7 cellular contexts compared by ENCODE assay signal in genomic region chr1:27868932-27869718, GRCh38. TPM values are rescaled to one million over a fixed set of nuclear protein-coding genes. Genes with fewer than 3 reads are reported as not detected.
A peak's percentile ranks its signal among the peaks of the same experiment; 100 is the strongest.
DNase-seq lines count a peak whose midpoint lies in the region; ATAC-seq lines count a peak whose summit lies in the region.

No MANE protein-coding gene starts in this region.

- CTCF ChIA-PET in T-cell (lab: Charles Lee): no interaction called here

- H3K9me3 Mint-ChIP-seq in T-cell: no peaks in the 10 kb centered on the region

- H3K36me3 Mint-ChIP-seq in T-cell: no peaks in the 10 kb centered on the region

- peaks cover 38 to 63% (median 50%) of the 10 kb centered on the region in 3 donors for H3K4me1 Mint-ChIP-seq in T-cell

- POLR2A ChIA-PET in T-cell (lab: Charles Lee): interaction anchor here (0.5 to 0.9 kb wide), 3 partner anchors 27 to 774 kb away, joined by 3 to 10 read pairs (median 5); partner anchors contain the start of gene TAF12 (in 1 of the 2)

- no peaks in the 10 kb centered on the region for H3K27me3 Mint-ChIP-seq in T-cell

- ATAC-seq in GM21786 (IDR thresholded peaks at IDR 0.05; ENCODE audit: unreplicated experiment): peak; percentile 39
- ATAC-seq in T-cell (replicated peaks in 1 of 4): peak; percentile 73 to 85 (median 78)
- ATAC-seq in HG02571 (IDR thresholded peaks at IDR 0.05; ENCODE audit: unreplicated experiment): no peak

- H3K4me3 Mint-ChIP-seq in T-cell: peak overlapping the region; percentile 68 to 82 (median 71)

- H3K27ac Mint-ChIP-seq in T-cell: peak overlapping the region; percentile 98 to 100

- DNase-seq in T-cell: peak; percentile 39 to 79 (median 66)
- peak; percentile 19 for DNase-seq in activated naive CD8-positive, alpha-beta T cell treated with anti-CD3 and anti-CD28 coated beads, Interleukin-2, amount 50 U/mL, for 16 hours (ENCODE audit: low read depth, low spot score)
- peak; percentile 63 for DNase-seq in stimulated activated CD4-positive, alpha-beta T cell treated with anti-CD3 and anti-CD28 coated beads, Interleukin-15, amount 100 ng/mL, for 24 hours
- DNase-seq in NCI-H2196 treated with DMSO at 0.1 percent for 48 hours (lab: John Stamatoyannopoulos, UW; ENCODE audit: unreplicated experiment): no peak
- DNase-seq in retina: no peak

RNA-seq across cellular contexts. Expression of gene THEMIS2, which starts 3.2 kb away (rescaled TPM):
- 100 to 1,000 TPM in 2 of 5 donors, 10 to 100 TPM in 3; 39.0 to 124 (median 94.8) TPM for total RNA-seq in T-cell

RNA-seq across cellular contexts. Expression of gene PPP1R8, which starts 38.5 kb away (rescaled TPM):
- 10 to 100 TPM; 20.5 to 48.1 (median 40.5) TPM for total RNA-seq in T-cell

RNA-seq across cellular contexts. Expression of gene RPA2, which starts 45.2 kb away (rescaled TPM):
- total RNA-seq in T-cell: 10 to 100 TPM; 36.1 to 68.9 (median 53.5) TPM

Comparison
In these comparisons a context has a peak if more than half of its experiments do, and no peak if none do; other contexts are left out.
1. DNase-seq: peak in T-cell (34 of 34), activated naive CD8-positive, alpha-beta T cell treated with anti-CD3 and anti-CD28 coated beads, Interleukin-2, amount 50 U/mL, for 16 hours (single experiment) and stimulated activated CD4-positive, alpha-beta T cell treated with anti-CD3 and anti-CD28 coated beads, Interleukin-15, amount 100 ng/mL, for 24 hours (single experiment); none in NCI-H2196 treated with DMSO at 0.1 percent for 48 hours (single experiment) and retina (single experiment).